9 cellular contexts compared by ENCODE assay signal in the genomic region with DNA sequence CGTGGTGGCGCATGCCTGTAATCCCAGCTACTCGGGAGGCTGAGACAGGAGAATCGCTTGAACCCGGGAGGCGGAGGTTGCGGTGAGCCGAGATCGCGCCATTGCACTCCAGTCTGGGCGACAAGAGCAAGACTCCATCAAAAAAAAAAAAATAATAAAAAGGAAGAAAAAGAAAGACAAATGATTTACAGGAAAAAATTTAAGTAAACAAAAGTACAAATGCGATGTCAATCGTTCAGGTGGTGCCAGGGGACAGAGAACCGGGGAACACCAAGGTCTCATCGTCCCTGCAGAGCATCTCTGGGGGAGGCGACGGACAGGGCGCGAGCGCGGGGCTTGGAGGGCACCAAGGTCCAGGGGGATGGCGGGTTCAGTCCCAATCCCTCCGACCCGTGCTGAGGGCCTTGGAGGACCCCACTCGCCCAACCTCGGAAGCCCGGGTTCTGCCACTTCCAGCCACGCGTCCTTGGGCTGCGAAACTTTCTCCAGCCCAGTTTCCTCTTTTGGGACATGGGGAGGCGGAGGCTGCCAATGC. TPM values are rescaled to one million over a fixed set of nuclear protein-coding genes. Genes with fewer than 3 reads are reported as not detected.
DNase-seq lines count a peak whose midpoint lies in the region; ATAC-seq and TF ChIP-seq lines count a peak whose summit lies in the region.
"Had no signal": no experiment of that assay in that cellular context is flagged by ENCODE, and none has a peak within 500 bp of the region (broad histone marks: within the 10 kb centered on the region; RNA-seq: fewer than 3 reads in every experiment).

No MANE protein-coding gene starts in this region.

- peak overlapping the region; percentile 95 for H3K27ac Mint-ChIP-seq in chondrocyte (ENCODE audit: unreplicated experiment)

- H3K4me3 ChIP-seq in KMS-11 (IDR thresholded peaks at IDR 0.05; ENCODE audit: insufficient read depth, low read depth, low read length) (no peak overlapping the region), mucosa of descending colon (peak overlapping the region; percentile 98)

- intact Hi-C loops in mucosa of descending colon (cut with DNase I, micrococcal nuclease): no loop called here

- no peak for TF ChIP-seq CTCF in KMS-11 (conservative IDR thresholded peaks at IDR 0.05; ENCODE audit: low read depth, low read length)
- TF ChIP-seq CTCF in chondrocyte (IDR thresholded peaks at IDR 0.05): no peak
- TF ChIP-seq CTCF in mucosa of descending colon (IDR thresholded peaks at IDR 0.05): no peak

- no peak for ATAC-seq in mucosa of descending colon

- H3K79me2 ChIP-seq in KMS-11 (ENCODE audit: insufficient read depth, low read depth): peaks cover 43% of the 10 kb centered on the region

- H3K9ac ChIP-seq in KMS-11: peak overlapping the region; percentile 90

- H3K27me3 ChIP-seq in KMS-11 (ENCODE audit: insufficient read depth, low read depth): no peaks in the 10 kb centered on the region

- H4K20me1 ChIP-seq in KMS-11 (ENCODE audit: insufficient read depth): peaks cover 35% of the 10 kb centered on the region

- H2AFZ ChIP-seq in KMS-11 (ENCODE audit: low read depth): peak overlapping the region; percentile 76

- H3K27ac ChIP-seq in KMS-11: peak overlapping the region; percentile 79

- DNase-seq in NCI-H1092 treated with DMSO at 0.1 percent for 48 hours (lab: John Stamatoyannopoulos, UW): peak; percentile 18
- no peak for DNase-seq in NCI-H1092 (lab: John Stamatoyannopoulos, UW)
- DNase-seq in chondrocyte (ENCODE audit: low spot score): no peak
- no peak for DNase-seq in mucosa of descending colon
- DNase-seq in H4 (ENCODE audit: low spot score): no peak
- no peak for DNase-seq in AG08396 (ENCODE audit: low spot score)
- DNase-seq in SW 1271 (lab: John Stamatoyannopoulos, UW): no peak

- H3K27me3 Mint-ChIP-seq in chondrocyte (ENCODE audit: low read depth): no peaks in the 10 kb centered on the region

- peak overlapping the region; percentile 88 for H3K4me3 Mint-ChIP-seq in chondrocyte (ENCODE audit: unreplicated experiment)

- H3K36me3 ChIP-seq in KMS-11 (ENCODE audit: insufficient read depth): peaks cover 5% of the 10 kb centered on the region; the same call in 1 of the 2 replicates
- peaks cover 5% of the 10 kb centered on the region for H3K36me3 ChIP-seq in mucosa of descending colon (ENCODE audit: low read depth)

- H3K4me1 Mint-ChIP-seq in chondrocyte (ENCODE audit: low read depth): peaks cover 28% of the 10 kb centered on the region

- H3K9me3 ChIP-seq in mucosa of descending colon: no peaks in the 10 kb centered on the region

- 0 out of 2 replicates have a peak overlapping the region, but pooled peaks have one; percentile 25 for H3K4me2 ChIP-seq in KMS-11

- peaks cover 20% of the 10 kb centered on the region for H3K36me3 Mint-ChIP-seq in chondrocyte (ENCODE audit: low read depth)

- peaks cover 5% of the 10 kb centered on the region for H3K4me1 ChIP-seq in KMS-11 (ENCODE audit: low read depth, poor library complexity, severe bottlenecking)
- H3K4me1 ChIP-seq in mucosa of descending colon (ENCODE audit: low read depth): peaks cover 29% of the 10 kb centered on the region

- no peaks in the 10 kb centered on the region for H3K9me3 Mint-ChIP-seq in chondrocyte (ENCODE audit: low read depth)

RNA-seq across cellular contexts. Expression of gene HNRNPAB, which starts 0.6 kb away (rescaled TPM):
- 152 to 215 TPM (median 156 TPM) in 3 replicates for total RNA-seq in chondrocyte
- 100 to 1,000 TPM; 209 to 327 (median 244) TPM for total RNA-seq in mucosa of descending colon
- 138 and 184 TPM in 2 replicates for total RNA-seq in H4 (2014; rRNA removed; shearing (Covaris generic))

RNA-seq across cellular contexts. Expression of gene GMCL2, which starts 16.6 kb away (rescaled TPM):
- not detected in 3 replicates for total RNA-seq in chondrocyte
- total RNA-seq in mucosa of descending colon: not detected
- not detected in 2 replicates for total RNA-seq in H4 (2014; rRNA removed; shearing (Covaris generic))
- total RNA-seq: activated CD8-positive, alpha-beta memory T cell treated with anti-CD3 and anti-CD28 coated beads for 36 hours had no signal

RNA-seq across cellular contexts. Expression of gene PHYKPL, which starts 28.9 kb away (rescaled TPM):
- total RNA-seq in chondrocyte (40.0 to 49.1 TPM (median 43.8 TPM) in 3 replicates), mucosa of descending colon (100 to 1,000 TPM; 179 to 331 (median 194) TPM)
- total RNA-seq in H4 (2014; rRNA removed; shearing (Covaris generic)): 14.4 and 16.3 TPM in 2 replicates

RNA-seq across cellular contexts. Expression of gene NHP2, which starts 50.1 kb away (rescaled TPM):
- total RNA-seq in chondrocyte (72.2 to 106 TPM (median 74.1 TPM) in 3 replicates), mucosa of descending colon (10 to 100 TPM; 64.8 to 90.2 (median 68.5) TPM)
- total RNA-seq in H4 (2014; rRNA removed; shearing (Covaris generic)): 561 and 591 TPM in 2 replicates
